25 cellular contexts compared by ENCODE assay signal in genomic region chr3:160950542-160950941, GRCh38.
DNase-seq lines count a peak whose midpoint lies in the region; ATAC-seq, FAIRE-seq and TF ChIP-seq lines count a peak whose summit lies in the region.
"Had no signal": no experiment of that assay in that cellular context is flagged by ENCODE, and none has a peak within 500 bp of the region (broad histone marks: within the 10 kb centered on the region; RNA-seq: fewer than 3 reads in every experiment).

No MANE protein-coding gene starts in this region.

- peak; percentile 39 to 56 (median 46) for ATAC-seq in psoas muscle
- no peak for ATAC-seq in stimulated activated naive CD8-positive, alpha-beta T cell treated with anti-CD3 and anti-CD28 coated beads, Interleukin-15, Interleukin-2, amounts not matched to agents 100 U/mL and 50 U/mL, for 24 hours
- ATAC-seq: A549, GM12878 had no signal

- no peaks in the 10 kb centered on the region for H3K79me2 ChIP-seq in astrocyte (ENCODE audit: insufficient read depth, low read length)

- H3K9me3 Mint-ChIP-seq in astrocyte (ENCODE audit: unreplicated experiment): no peaks in the 10 kb centered on the region
- H3K9me3 Mint-ChIP-seq: CD4-positive, alpha-beta memory T cell; H9 had no signal

- no peak overlapping the region for H2AFZ ChIP-seq in astrocyte (ENCODE audit: low read depth, low read length)
- H2AFZ ChIP-seq: GM23248, PC-9 had no signal

- no peak overlapping the region for H3K4me2 ChIP-seq in astrocyte (ENCODE audit: low read length)
- H3K4me2 ChIP-seq: A549; BLaER1 treated with 17β-estradiol and CSF1 and Interleukin-3, amounts not matched to agents 10 nM and 100 nM; PC-9 had no signal

- H3K27me3 ChIP-seq in astrocyte (ENCODE audit: insufficient read depth, low read length) (no peaks in the 10 kb centered on the region), left ventricle myocardium inferior (ENCODE audit: low read depth) (no peaks in the 10 kb centered on the region), psoas muscle (ENCODE audit: insufficient read depth in 3 of 3, low read length in 2 of 3) (no peaks in the 10 kb centered on the region)
- H3K27me3 ChIP-seq: BLaER1 treated with 17β-estradiol and CSF1 and Interleukin-3, amounts not matched to agents 10 nM and 100 nM had no signal

- H3K4me3 ChIP-seq in astrocyte (ENCODE audit: insufficient read depth, low read depth, low read length) (no peak overlapping the region), left ventricle myocardium inferior (no peak overlapping the region), psoas muscle (no peak overlapping the region)
- H3K4me3 ChIP-seq: A549; BLaER1 treated with 17β-estradiol and CSF1 and Interleukin-3, amounts not matched to agents 10 nM and 100 nM; GM12878; GM23248; PC-9 had no signal

- no peaks in the 10 kb centered on the region for H3K27me3 Mint-ChIP-seq in astrocyte (ENCODE audit: low read depth, unreplicated experiment)

- no peak for FAIRE-seq in astrocyte (lab: Jason Lieb, UNC)
- FAIRE-seq: A549, GM12878 had no signal

- H3K27ac Mint-ChIP-seq in astrocyte (ENCODE audit: unreplicated experiment): no peak overlapping the region
- H3K27ac Mint-ChIP-seq: H9 had no signal

- H4K20me1 ChIP-seq in astrocyte (ENCODE audit: insufficient read depth, low read length): no peaks in the 10 kb centered on the region
- H4K20me1 ChIP-seq: BLaER1 treated with 17β-estradiol and CSF1 and Interleukin-3, amounts not matched to agents 10 nM and 100 nM had no signal

- peak; percentile 57 for DNase-seq in NCI-H446 treated with DMSO at 0.1 percent for 48 hours (lab: John Stamatoyannopoulos, UW)
- DNase-seq in astrocyte (ENCODE audit: low read depth): peak; percentile 9
- no peak for DNase-seq in left ventricle myocardium inferior
- no peak for DNase-seq in psoas muscle
- no peak for DNase-seq in stimulated activated naive CD8-positive, alpha-beta T cell treated with anti-CD3 and anti-CD28 coated beads, Interleukin-15, Interleukin-2, amounts not matched to agents 100 U/mL and 50 U/mL, for 24 hours
- DNase-seq in anterior cingulate cortex (lab: John Stamatoyannopoulos, UW): no peak
- no peak for DNase-seq in NCI-H2029 treated with DMSO at 0.1 percent for 48 hours (lab: John Stamatoyannopoulos, UW)
- DNase-seq: AML-193; CD4-positive, alpha-beta memory T cell; DMS 273 treated with DMSO at 0.1 percent for 48 hours; DMS79; EL; GDM1; GM23248; H9; Karpas-422; NCI-H1092 treated with DMSO at 0.1 percent for 48 hours; NCI-H1436; NCI-H1930; NCI-H526; PC-9; SHP77 had no signal

- H3K4me3 Mint-ChIP-seq in astrocyte (ENCODE audit: unreplicated experiment): no peak overlapping the region
- H3K4me3 Mint-ChIP-seq: CD4-positive, alpha-beta memory T cell; H9 had no signal

- H3K36me3 Mint-ChIP-seq in astrocyte (ENCODE audit: low read depth, unreplicated experiment): no peaks in the 10 kb centered on the region
- H3K36me3 Mint-ChIP-seq: CD4-positive, alpha-beta memory T cell had no signal

- H3K4me1 ChIP-seq in astrocyte (ENCODE audit: insufficient read depth, low read length) (no peaks in the 10 kb centered on the region), left ventricle myocardium inferior (peaks cover 48% of the 10 kb centered on the region), psoas muscle (peaks cover 23% of the 10 kb centered on the region)
- H3K4me1 ChIP-seq: A549 had no signal

- H3K27ac ChIP-seq in astrocyte (ENCODE audit: low read depth, low read length) (no peak overlapping the region), left ventricle myocardium inferior (replicated peaks) (peak overlapping the region; percentile 63), psoas muscle (peak overlapping the region; percentile 8)
- H3K27ac ChIP-seq: A549; BLaER1 treated with 17β-estradiol and CSF1 and Interleukin-3, amounts not matched to agents 10 nM and 100 nM; GM23248; PC-9 had no signal

- 44 to 55% (median 48%) methylated on average over 2 of the region's 2 CpGs for WGBS in psoas muscle, 3 donors

- intact Hi-C loops in left ventricle myocardium inferior (cut with micrococcal nuclease) (no loop called here), psoas muscle (cut with DNase I) (loop anchor here in 1 of 2 donors (10.0 kb wide), 1 partner anchor 274 kb away; the partner anchor contains the start of gene NMD3)

- H3K9me3 ChIP-seq in astrocyte (ENCODE audit: insufficient read depth, low read depth, low read length) (no peaks in the 10 kb centered on the region), left ventricle myocardium inferior (replicated peaks) (no peaks in the 10 kb centered on the region), psoas muscle (no peaks in the 10 kb centered on the region)
- H3K9me3 ChIP-seq: A549; BLaER1 treated with 17β-estradiol and CSF1 and Interleukin-3, amounts not matched to agents 10 nM and 100 nM had no signal

- H3K4me1 Mint-ChIP-seq in astrocyte (ENCODE audit: low read depth, unreplicated experiment): no peaks in the 10 kb centered on the region
- H3K4me1 Mint-ChIP-seq: H9 had no signal

- TF ChIP-seq CTCF in astrocyte (IDR thresholded peaks at IDR 0.05; ENCODE audit: insufficient read depth, low read depth, low read length) (no peak), left ventricle myocardium inferior (IDR thresholded peaks at IDR 0.05; ENCODE audit: borderline replicate concordance) (no peak), psoas muscle (IDR thresholded peaks at IDR 0.05) (no peak)

- H3K36me3 ChIP-seq in astrocyte (ENCODE audit: insufficient read depth, low read length) (no peaks in the 10 kb centered on the region), left ventricle myocardium inferior (no peaks in the 10 kb centered on the region), psoas muscle (ENCODE audit: insufficient read depth in 1 of 2, low read depth in 1 of 2) (no peaks in the 10 kb centered on the region)
- H3K36me3 ChIP-seq: BLaER1 treated with 17β-estradiol and CSF1 and Interleukin-3, amounts not matched to agents 10 nM and 100 nM had no signal

- H3K9ac ChIP-seq in astrocyte (ENCODE audit: low read length): no peak overlapping the region
- H3K9ac ChIP-seq: BLaER1 treated with 17β-estradiol and CSF1 and Interleukin-3, amounts not matched to agents 10 nM and 100 nM; GM23248 had no signal

Comparison
In these comparisons a context has a peak if more than half of its experiments do, and no peak if none do; other contexts are left out.
1. DNase-seq: peak in NCI-H446 treated with DMSO at 0.1 percent for 48 hours (single experiment) and astrocyte (single experiment); none in left ventricle myocardium inferior (single experiment), psoas muscle (0 of 2), stimulated activated naive CD8-positive, alpha-beta T cell treated with anti-CD3 and anti-CD28 coated beads, Interleukin-15, Interleukin-2, amounts not matched to agents 100 U/mL and 50 U/mL, for 24 hours (single experiment), anterior cingulate cortex (0 of 58) and NCI-H2029 treated with DMSO at 0.1 percent for 48 hours (single experiment).